ENCODE assay signal across 15 cellular contexts in genomic region chr2:45820048-45820447, GRCh38.
DNase-seq lines count a peak whose midpoint lies in the region; ATAC-seq and TF ChIP-seq lines count a peak whose summit lies in the region.
"Had no signal": no experiment of that assay in that cellular context is flagged by ENCODE, and none has a peak within 500 bp of the region (broad histone marks: within the 10 kb centered on the region; RNA-seq: fewer than 3 reads in every experiment).

No MANE protein-coding gene starts in this region.

- TF ChIP-seq POLR2A in uterus (IDR thresholded peaks at IDR 0.05), result no peak

- H3K27me3 ChIP-seq in Karpas-422 (ENCODE audit: low read length) (no peaks in the 10 kb centered on the region), uterus (no peaks in the 10 kb centered on the region)

- H4K20me1 ChIP-seq in Karpas-422 (ENCODE audit: insufficient read depth, low read depth, low read length), result no peaks in the 10 kb centered on the region

- no peak overlapping the region for H3K4me3 Mint-ChIP-seq in activated CD4-positive, alpha-beta T cell treated with anti-CD3 and anti-CD28 coated beads, Interleukin-2, amount 10 ng/mL, durations not matched to agents 24 days and 14 days
- H3K4me3 Mint-ChIP-seq in activated CD4-positive, alpha-beta T cell treated with anti-CD3 and anti-CD28 coated beads for 36 hours, result no peak overlapping the region
- H3K4me3 Mint-ChIP-seq in memory B cell, result no peak overlapping the region
- H3K4me3 Mint-ChIP-seq: CD8-positive, alpha-beta T cell had no signal

- ATAC-seq in activated CD4-positive, alpha-beta T cell treated with anti-CD3 and anti-CD28 coated beads for 36 hours, result no peak
- no peak for ATAC-seq in memory B cell (ENCODE audit: low read depth)
- ATAC-seq: CD8-positive, alpha-beta T cell; PC-3 had no signal

- H3K4me1 ChIP-seq in Karpas-422 (ENCODE audit: low read length), result peaks cover 95% of the 10 kb centered on the region
- peaks cover 4 to 27% of the 10 kb centered on the region in 2 donors for H3K4me1 ChIP-seq in uterus

- H3K4me3 ChIP-seq in Karpas-422 (ENCODE audit: low read length), result no peak overlapping the region
- no peak overlapping the region for H3K4me3 ChIP-seq in uterus

- peak overlapping the region; percentile 65 for H3K27ac ChIP-seq in Karpas-422 (ENCODE audit: low read length)
- H3K27ac ChIP-seq in uterus, result peak overlapping the region; percentile 2 to 71
- H3K27ac ChIP-seq: RWPE1 had no signal

- no peaks in the 10 kb centered on the region for H3K36me3 Mint-ChIP-seq in activated CD4-positive, alpha-beta T cell treated with anti-CD3 and anti-CD28 coated beads, Interleukin-2, amount 10 ng/mL, durations not matched to agents 24 days and 14 days (ENCODE audit: low read depth)
- H3K36me3 Mint-ChIP-seq in activated CD4-positive, alpha-beta T cell treated with anti-CD3 and anti-CD28 coated beads for 36 hours (ENCODE audit: low read depth), result no peaks in the 10 kb centered on the region
- no peaks in the 10 kb centered on the region for H3K36me3 Mint-ChIP-seq in memory B cell
- H3K36me3 Mint-ChIP-seq: CD8-positive, alpha-beta T cell had no signal

- no peak for TF ChIP-seq CTCF in uterus (IDR thresholded peaks at IDR 0.05)

- H3K27me3 Mint-ChIP-seq in activated CD4-positive, alpha-beta T cell treated with anti-CD3 and anti-CD28 coated beads, Interleukin-2, amount 10 ng/mL, durations not matched to agents 24 days and 14 days, result no peaks in the 10 kb centered on the region
- H3K27me3 Mint-ChIP-seq in activated CD4-positive, alpha-beta T cell treated with anti-CD3 and anti-CD28 coated beads for 36 hours, result no peaks in the 10 kb centered on the region
- H3K27me3 Mint-ChIP-seq in memory B cell, result no peaks in the 10 kb centered on the region

- DNase-seq in activated CD4-positive, alpha-beta T cell treated with anti-CD3 and anti-CD28 coated beads, Interleukin-2, amount 10 ng/mL, durations not matched to agents 24 days and 14 days, result no peak
- no peak for DNase-seq in activated CD4-positive, alpha-beta T cell treated with anti-CD3 and anti-CD28 coated beads for 36 hours
- DNase-seq in Karpas-422 (no peak), memory B cell (ENCODE audit: low spot score in 2 of 2) (no peak), uterus (no peak), NCI-H1694 treated with DMSO at 0.1 percent for 48 hours (lab: John Stamatoyannopoulos, UW) (no peak), mucosa of gallbladder (ENCODE audit: low spot score) (no peak)
- DNase-seq: CD8-positive, alpha-beta T cell; DMS53; GOT3; NCI-H1105; NCI-H1694; NCI-H526; PC-3 had no signal

- H3K4me1 Mint-ChIP-seq in activated CD4-positive, alpha-beta T cell treated with anti-CD3 and anti-CD28 coated beads, Interleukin-2, amount 10 ng/mL, durations not matched to agents 24 days and 14 days, result peaks cover 13% of the 10 kb centered on the region
- H3K4me1 Mint-ChIP-seq in activated CD4-positive, alpha-beta T cell treated with anti-CD3 and anti-CD28 coated beads for 36 hours, result peaks cover 10% of the 10 kb centered on the region
- peaks cover 46% of the 10 kb centered on the region for H3K4me1 Mint-ChIP-seq in memory B cell

- H3K27ac Mint-ChIP-seq in activated CD4-positive, alpha-beta T cell treated with anti-CD3 and anti-CD28 coated beads, Interleukin-2, amount 10 ng/mL, durations not matched to agents 24 days and 14 days, result peak overlapping the region; percentile 12
- no peak overlapping the region for H3K27ac Mint-ChIP-seq in activated CD4-positive, alpha-beta T cell treated with anti-CD3 and anti-CD28 coated beads for 36 hours
- peak overlapping the region; percentile 14 for H3K27ac Mint-ChIP-seq in memory B cell
- H3K27ac Mint-ChIP-seq: CD8-positive, alpha-beta T cell had no signal

- no peak overlapping the region for H3K4me2 ChIP-seq in Karpas-422 (ENCODE audit: low read depth, low read length, poor library complexity, severe bottlenecking)

- peaks cover 100% of the 10 kb centered on the region for H3K79me2 ChIP-seq in Karpas-422 (ENCODE audit: low read length)

- H3K9ac ChIP-seq in Karpas-422 (ENCODE audit: low read length), result peak overlapping the region; percentile 8; the same call in 1 of the 2 replicates

- no peaks in the 10 kb centered on the region for H3K9me2 ChIP-seq in Karpas-422 (replicated peaks; ENCODE audit: insufficient read depth, low read length)

- H2AFZ ChIP-seq in Karpas-422 (ENCODE audit: low read length), result no peak overlapping the region

- H3K36me3 ChIP-seq in Karpas-422 (ENCODE audit: insufficient read depth, low read length) (no peaks in the 10 kb centered on the region), uterus (no peaks in the 10 kb centered on the region)

- POLR2A ChIA-PET in activated CD4-positive, alpha-beta T cell treated with anti-CD3 and anti-CD28 coated beads for 36 hours (lab: Charles Lee), result no interaction called here

- CTCF ChIA-PET in activated CD4-positive, alpha-beta T cell treated with anti-CD3 and anti-CD28 coated beads for 36 hours (lab: Charles Lee), result interaction anchor here (1.0 kb wide), 1 partner anchor 9 kb away, joined by 4 read pairs; no protein-coding TSS in a partner anchor

- intact Hi-C loops in activated CD4-positive, alpha-beta T cell treated with anti-CD3 and anti-CD28 coated beads, Interleukin-2, amount 10 ng/mL, durations not matched to agents 24 days and 14 days (cut with micrococcal nuclease), result no loop called here
- intact Hi-C loops in activated CD4-positive, alpha-beta T cell treated with anti-CD3 and anti-CD28 coated beads for 36 hours (cut with DNase I, micrococcal nuclease), result no loop called here
- intact Hi-C loops in uterus (cut with DNase I; ENCODE audit: low total_unique reads), result no loop called here

- H3K9me3 ChIP-seq in Karpas-422 (ENCODE audit: low read length), result no peaks in the 10 kb centered on the region
- no peaks in the 10 kb centered on the region for H3K9me3 ChIP-seq in uterus

- H3K9me3 Mint-ChIP-seq in activated CD4-positive, alpha-beta T cell treated with anti-CD3 and anti-CD28 coated beads, Interleukin-2, amount 10 ng/mL, durations not matched to agents 24 days and 14 days, result no peaks in the 10 kb centered on the region
- H3K9me3 Mint-ChIP-seq in activated CD4-positive, alpha-beta T cell treated with anti-CD3 and anti-CD28 coated beads for 36 hours (ENCODE audit: low read depth), result no peaks in the 10 kb centered on the region
- no peaks in the 10 kb centered on the region for H3K9me3 Mint-ChIP-seq in memory B cell
- H3K9me3 Mint-ChIP-seq: CD8-positive, alpha-beta T cell had no signal
